In the genomic region with DNA sequence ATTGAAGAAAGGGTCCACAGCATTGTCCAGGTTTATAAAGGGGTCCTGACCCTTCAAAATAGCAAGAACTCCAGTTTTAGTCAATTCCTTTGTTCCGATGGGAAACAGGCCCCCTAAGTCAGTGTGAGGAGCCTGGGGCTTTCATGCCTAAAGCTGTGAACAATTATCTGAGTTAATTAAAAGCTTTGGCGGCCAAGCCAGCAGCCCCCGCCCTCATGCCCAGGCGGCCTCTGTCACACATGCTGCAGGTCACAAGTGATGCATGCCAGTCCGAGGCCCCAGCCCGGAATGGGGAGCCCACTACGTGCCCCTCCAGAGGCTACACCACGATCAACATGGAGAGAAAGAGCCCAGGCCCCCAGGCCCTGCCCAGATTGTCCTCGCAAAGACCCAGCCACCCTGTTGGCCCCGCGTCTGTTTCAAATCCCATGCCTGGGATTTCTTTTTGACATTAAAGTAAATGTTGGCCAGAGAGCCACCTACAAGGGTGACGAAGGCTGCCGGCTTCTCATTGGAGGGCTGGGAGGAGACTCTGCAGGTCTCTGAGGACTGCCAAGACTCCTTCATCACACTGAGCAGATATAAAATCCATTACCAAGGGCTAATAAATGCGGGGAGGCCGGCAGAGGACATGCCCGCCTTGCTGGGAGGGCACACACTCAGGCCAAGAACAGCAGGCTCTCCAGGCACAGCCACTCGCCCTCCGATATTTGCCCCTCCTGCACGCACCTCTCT, we compare ENCODE assay signal across 15 cellular contexts.
"Had no signal": no experiment of that assay in that cellular context is flagged by ENCODE, and none has a peak within 500 bp of the region (broad histone marks: within the 10 kb centered on the region; RNA-seq: fewer than 3 reads in every experiment).

No MANE protein-coding gene starts in this region.

- H3K4me3 Mint-ChIP-seq: activated CD8-positive, alpha-beta T cell treated with anti-CD3 and anti-CD28 coated beads for 36 hours; activated T-cell treated with anti-CD3 and anti-CD28 coated beads, Interleukin-2, amount 50 U/mL, for 4 hours; immature natural killer cell; stimulated activated memory B cell treated with anti-CD40 and anti-IgM and Interleukin-4, amounts not matched to agents 10 μg/mL and 1 μg/mL and 100 μg/mL, for 72 hours; T-helper 1 cell treated with Interleukin-12 subunit alpha and Interleukin-12 subunit beta and Interleukin-4 antibody, amounts not matched to agents 30 μg/mL and 1 μg/mL, for 36 hours had no signal

- H3K9me3 ChIP-seq: pancreas, tibial nerve, vagina had no signal

- H3K9me3 Mint-ChIP-seq: activated CD8-positive, alpha-beta T cell treated with anti-CD3 and anti-CD28 coated beads for 36 hours; activated naive CD4-positive, alpha-beta T cell treated with anti-CD3 and anti-CD28 coated beads, Interleukin-2, amount 50 U/mL, for 72 hours; activated T-cell treated with anti-CD3 and anti-CD28 coated beads, Interleukin-2, amount 50 U/mL, for 4 hours; immature natural killer cell; stimulated activated memory B cell treated with anti-CD40 and anti-IgM and Interleukin-4, amounts not matched to agents 10 μg/mL and 1 μg/mL and 100 μg/mL, for 72 hours; T-helper 1 cell treated with Interleukin-12 subunit alpha and Interleukin-12 subunit beta and Interleukin-4 antibody, amounts not matched to agents 30 μg/mL and 1 μg/mL, for 36 hours had no signal

- H3K27ac ChIP-seq: pancreas, tibial nerve, vagina had no signal

- DNase-seq: activated CD4-positive, alpha-beta T cell treated with anti-CD3 and anti-CD28 coated beads for 48 hours; activated CD8-positive, alpha-beta T cell treated with anti-CD3 and anti-CD28 coated beads for 36 hours; activated effector memory CD4-positive, alpha-beta T cell treated with anti-CD3 and anti-CD28 coated beads, Interleukin-2, amount 50 U/mL, for 16 hours; activated T-cell treated with anti-CD3 and anti-CD28 coated beads, Interleukin-2, amount 50 U/mL, for 4 hours; cortex of kidney; effector memory CD4-positive, alpha-beta T cell; foreskin melanocyte; immature natural killer cell; mesendoderm had no signal

- H3K36me3 ChIP-seq: pancreas, vagina had no signal

- H3K4me1 ChIP-seq: pancreas had no signal

- ATAC-seq: activated CD8-positive, alpha-beta T cell treated with anti-CD3 and anti-CD28 coated beads for 36 hours; activated naive CD4-positive, alpha-beta T cell treated with anti-CD3 and anti-CD28 coated beads, Interleukin-2, amount 50 U/mL, for 72 hours; activated T-cell treated with anti-CD3 and anti-CD28 coated beads, Interleukin-2, amount 50 U/mL, for 4 hours; pancreas; stimulated activated memory B cell treated with anti-CD40 and anti-IgM and Interleukin-4, amounts not matched to agents 10 μg/mL and 1 μg/mL and 100 μg/mL, for 72 hours had no signal

- H3K36me3 Mint-ChIP-seq: activated naive CD4-positive, alpha-beta T cell treated with anti-CD3 and anti-CD28 coated beads, Interleukin-2, amount 50 U/mL, for 72 hours; immature natural killer cell had no signal

- H3K27me3 ChIP-seq: pancreas, tibial nerve, vagina had no signal

- H3K27ac Mint-ChIP-seq: activated CD8-positive, alpha-beta T cell treated with anti-CD3 and anti-CD28 coated beads for 36 hours; activated naive CD4-positive, alpha-beta T cell treated with anti-CD3 and anti-CD28 coated beads, Interleukin-2, amount 50 U/mL, for 72 hours; immature natural killer cell; stimulated activated memory B cell treated with anti-CD40 and anti-IgM and Interleukin-4, amounts not matched to agents 10 μg/mL and 1 μg/mL and 100 μg/mL, for 72 hours; T-helper 1 cell treated with Interleukin-12 subunit alpha and Interleukin-12 subunit beta and Interleukin-4 antibody, amounts not matched to agents 30 μg/mL and 1 μg/mL, for 36 hours had no signal

- H3K4me3 ChIP-seq: pancreas, tibial nerve, vagina had no signal
